8 cellular contexts compared by ENCODE assay signal in genomic region chr19:48751835-48752510, GRCh38. TPM values are rescaled to one million over a fixed set of nuclear protein-coding genes. Genes with fewer than 3 reads are reported as not detected.
DNase-seq lines count a peak whose midpoint lies in the region; ATAC-seq, FAIRE-seq and TF ChIP-seq lines count a peak whose summit lies in the region.

No MANE protein-coding gene starts in this region.

- H2AK5ac ChIP-seq in mesendoderm (ENCODE audit: low read length), result no peak overlapping the region

- peak overlapping the region; percentile 54 for H3K18ac ChIP-seq in mesendoderm (ENCODE audit: low read length)

- H3K27ac ChIP-seq in 22Rv1 (peak overlapping the region; percentile 91), breast epithelium (peak overlapping the region; percentile 56 to 74), mesendoderm (ENCODE audit: low read depth, low read length) (no peak overlapping the region)

- peak overlapping the region; percentile 45 for H3K4me3 ChIP-seq in HFF-Myc (replicated peaks; ENCODE audit: low read depth, low read length)
- H3K4me3 ChIP-seq in breast epithelium, result peak overlapping the region; percentile 39 to 67 (median 60)
- peak overlapping the region; percentile 71 for H3K4me3 ChIP-seq in mesendoderm (ENCODE audit: low read length)

- H3K9ac ChIP-seq in mesendoderm (ENCODE audit: low read length), result peak overlapping the region; percentile 59

- H3K79me1 ChIP-seq in mesendoderm (ENCODE audit: low read length), result peaks cover 3% of the 10 kb centered on the region

- no peak for TF ChIP-seq CTCF in 22Rv1 (IDR thresholded peaks at IDR 0.05)
- TF ChIP-seq CTCF in HFF-Myc (IDR thresholded peaks at IDR 0.05; ENCODE audit: low read depth, low read length, missing control alignments), result no peak
- no peak for TF ChIP-seq CTCF in breast epithelium (IDR thresholded peaks at IDR 0.05)
- TF ChIP-seq CTCF in D721Med (IDR thresholded peaks at IDR 0.05; ENCODE audit: insufficient read depth, missing control alignments), result no peak

- H3K9me3 ChIP-seq in breast epithelium, result no peaks in the 10 kb centered on the region

- no peaks in the 10 kb centered on the region for H3K36me3 ChIP-seq in breast epithelium
- H3K36me3 ChIP-seq in mesendoderm (ENCODE audit: control insufficient read depth, insufficient read depth, low read length), result peaks cover 2% of the 10 kb centered on the region

- peak overlapping the region; percentile 91 for H3K56ac ChIP-seq in mesendoderm (ENCODE audit: low read length)

- peak overlapping the region; percentile 55 for H3K4me2 ChIP-seq in mesendoderm (ENCODE audit: low read length)

- H3K23ac ChIP-seq in mesendoderm (ENCODE audit: low read length), result no peak overlapping the region

- H3K4me1 ChIP-seq in breast epithelium (no peaks in the 10 kb centered on the region), mesendoderm (ENCODE audit: control insufficient read depth, low read depth, low read length) (no peaks in the 10 kb centered on the region)

- no peak overlapping the region for H2BK120ac ChIP-seq in mesendoderm (ENCODE audit: low read depth, low read length)

- no peak for ATAC-seq in HG02970 (IDR thresholded peaks at IDR 0.05; ENCODE audit: low FRiP score, unreplicated experiment)

- intact Hi-C loops in breast epithelium (cut with DNase I; ENCODE audit: low total_unique reads), result no loop called here

- no peak overlapping the region for H4K5ac ChIP-seq in mesendoderm (ENCODE audit: low read length)

- WGBS in mesendoderm (ENCODE audit: extremely low coverage, insufficient coverage, low lambda C conversion rate), result no CpG with 5 or more reads among the region's 21 CpGs

- TF ChIP-seq POLR2A in breast epithelium (IDR thresholded peaks at IDR 0.05), result no peak
- TF ChIP-seq POLR2A in erythroblast (IDR thresholded peaks at IDR 0.05; ENCODE audit: low read length), result no peak

- peak overlapping the region; percentile 17 for H3K4ac ChIP-seq in mesendoderm (ENCODE audit: low read depth, low read length)

- no peak overlapping the region for H2BK15ac ChIP-seq in mesendoderm (replicated peaks; ENCODE audit: low read depth)

- H3K27me3 ChIP-seq in breast epithelium, result no peaks in the 10 kb centered on the region
- no peaks in the 10 kb centered on the region for H3K27me3 ChIP-seq in mesendoderm (ENCODE audit: insufficient read depth, low read length, poor library complexity)

- no peak for FAIRE-seq in D721Med (lab: Jason Lieb, UNC)

- H4K8ac ChIP-seq in mesendoderm (ENCODE audit: low read depth, low read length), result no peak overlapping the region

- H2BK5ac ChIP-seq in mesendoderm (ENCODE audit: low read length), result no peak overlapping the region

- peaks cover 4% of the 10 kb centered on the region for H3K79me2 ChIP-seq in mesendoderm (ENCODE audit: control insufficient read depth, insufficient read depth, low read length)

- no peak for DNase-seq in HFF-Myc (ENCODE audit: extremely low read depth, low read depth)
- DNase-seq in breast epithelium (ENCODE audit: low spot score in 2 of 2), result no peak
- DNase-seq in mesendoderm, result peak; percentile 65
- no peak for DNase-seq in erythroblast (lab: John Stamatoyannopoulos, UW)
- DNase-seq in activated CD4-positive, CD25-positive, alpha-beta regulatory T cell (lab: John Stamatoyannopoulos, UW), result no peak
- DNase-seq in D721Med (ENCODE audit: insufficient read length, low spot score), result no peak

RNA-seq across cellular contexts. Expression of gene FUT1, which starts 0.5 kb away (rescaled TPM):
- total RNA-seq in breast epithelium, result 1 to 10 TPM in 2 of 3 donors, under 1 TPM in 1; 0.48 to 6.2 (median 3.1) TPM
- polyA plus RNA-seq in mesendoderm (2013, experiment 1 of 2), result 3.4 TPM
- 3.4 TPM for polyA plus RNA-seq in mesendoderm (2013, experiment 2 of 2)

RNA-seq across cellular contexts. Expression of gene FGF21, which starts 3.4 kb away (rescaled TPM):
- not detected for total RNA-seq in breast epithelium
- 0.46 TPM for polyA plus RNA-seq in mesendoderm (2013, experiment 1 of 2)
- polyA plus RNA-seq in mesendoderm (2013, experiment 2 of 2), result 0.48 TPM

RNA-seq across cellular contexts. Expression of gene IZUMO1, which starts 5.3 kb away (rescaled TPM):
- total RNA-seq in breast epithelium, result under 1 TPM in 1 of 3 donors, not detected in 2; 0.29 TPM
- polyA plus RNA-seq in mesendoderm (2013, experiment 1 of 2), result 0.45 TPM
- 0.24 TPM for polyA plus RNA-seq in mesendoderm (2013, experiment 2 of 2)

RNA-seq across cellular contexts. Expression of gene RASIP1, which starts 11.6 kb away (rescaled TPM):
- 10 to 100 TPM in 2 of 3 donors, 1 to 10 TPM in 1; 7.7 to 28.2 (median 10.7) TPM for total RNA-seq in breast epithelium
- polyA plus RNA-seq in mesendoderm (2013, experiment 1 of 2), result 3.3 TPM
- polyA plus RNA-seq in mesendoderm (2013, experiment 2 of 2), result 3.7 TPM

RNA-seq across cellular contexts. Expression of gene MAMSTR, which starts 32.4 kb away (rescaled TPM):
- total RNA-seq in breast epithelium, result 1 to 10 TPM in 2 of 3 donors, under 1 TPM in 1; 0.32 to 1.9 (median 1.3) TPM
- polyA plus RNA-seq in mesendoderm (2013, experiment 1 of 2), result 0.69 TPM
- polyA plus RNA-seq in mesendoderm (2013, experiment 2 of 2), result 0.71 TPM
